21 cellular contexts compared by ENCODE assay signal in genomic region chr19:33492090-33492489, GRCh38. TPM values are rescaled to one million over a fixed set of nuclear protein-coding genes. Genes with fewer than 3 reads are reported as not detected.
DNase-seq lines count a peak whose midpoint lies in the region; ATAC-seq, FAIRE-seq and TF ChIP-seq lines count a peak whose summit lies in the region.
"Had no signal": no experiment of that assay in that cellular context is flagged by ENCODE, and none has a peak within 500 bp of the region (broad histone marks: within the 10 kb centered on the region; RNA-seq: fewer than 3 reads in every experiment).

No MANE protein-coding gene starts in this region.

- no peak for TF ChIP-seq CTCF in RWPE2 (IDR thresholded peaks at IDR 0.05; ENCODE audit: poor library complexity, severe bottlenecking)
- no peak for TF ChIP-seq CTCF in H1 (IDR thresholded peaks at IDR 0.05; ENCODE audit: control extremely low read depth in 1 of 3, insufficient read depth in 1 of 3, low read depth in 1 of 3, low read length in 3 of 3)

- WGBS in H1 (ENCODE audit: extremely low coverage in 1 of 2, insufficient coverage in 1 of 2, insufficient read length in 1 of 2, insufficient replicate concordance in 2 of 2, low coverage in 1 of 2, low lambda C conversion rate in 2 of 2, missing lambda C conversion rate in 1 of 2), 2 experiments = 87% methylated on average over 7 of the region's 7 CpGs; no CpG with 5 or more reads in 1 of the 2 experiments

- H3K79me1 ChIP-seq in H1 (ENCODE audit: low read depth, low read length) = no peaks in the 10 kb centered on the region

- POLR2A ChIA-PET in H1 (lab: Charles Lee; ENCODE audit: partially characterized antibody) = no interaction called here

- H4K20me1 ChIP-seq in H1 (replicated peaks in 1 of 2; ENCODE audit: control insufficient read depth in 1 of 2, insufficient read depth in 2 of 2, low read length in 2 of 2) = peaks cover 0 to 2% of the 10 kb centered on the region in 2 experiments
- H4K20me1 ChIP-seq: BLaER1 had no signal

- no peak overlapping the region for H2BK120ac ChIP-seq in H1 (replicated peaks; ENCODE audit: low read depth, low read length)

- no peak overlapping the region for H2BK15ac ChIP-seq in H1 (ENCODE audit: low read length)

- H4K8ac ChIP-seq in H1 (ENCODE audit: extremely low read depth, insufficient read depth, low read length) = 0 out of 2 replicates have a peak overlapping the region, but pooled peaks have one; percentile 2

- peak; percentile 29 for DNase-seq in RWPE2 (ENCODE audit: low spot score)
- DNase-seq in H1 (ENCODE audit: low read depth in 1 of 2, low spot score in 2 of 2) = no peak
- peak; percentile 55 for DNase-seq in posterior vena cava (ENCODE audit: low spot score)
- no peak for DNase-seq in SKM-1 treated with dmso at 0.1 percent for 144 hours (lab: John Stamatoyannopoulos, UW; ENCODE audit: unreplicated experiment)
- DNase-seq in GM19240 (ENCODE audit: insufficient read length, low spot score) = no peak
- no peak for DNase-seq in HuH-7 (ENCODE audit: low spot score)
- DNase-seq: 8988T; Calu3; CD8-positive, alpha-beta T cell; DMS 273 treated with DMSO at 0.1 percent for 48 hours; DMS53; H7; HFFc6 had no signal

- H3K4me2 ChIP-seq in H1 (ENCODE audit: insufficient read depth in 1 of 2, low read depth in 2 of 2, low read length in 2 of 2) = no peak overlapping the region
- H3K4me2 ChIP-seq: BLaER1, GM23338 had no signal

- no peak overlapping the region for H2BK20ac ChIP-seq in H1 (ENCODE audit: low read length)

- H3K4me3 ChIP-seq in RWPE2 (ENCODE audit: severe bottlenecking) (no peak overlapping the region), H1 (ENCODE audit: extremely low read depth in 1 of 4, insufficient read depth in 2 of 4, low read depth in 3 of 4, low read length in 4 of 4) (no peak overlapping the region)
- H3K4me3 ChIP-seq: BLaER1, GM23338 had no signal

- no peak overlapping the region for H3K4ac ChIP-seq in H1 (replicated peaks; ENCODE audit: insufficient read length, low read depth, low read length)

- no peaks in the 10 kb centered on the region for H3K79me2 ChIP-seq in H1 (ENCODE audit: control insufficient read depth in 1 of 2, insufficient read depth in 2 of 2, low read length in 2 of 2)

- no peak overlapping the region for H2AFZ ChIP-seq in H1 (ENCODE audit: low read length)
- H2AFZ ChIP-seq: GM23338 had no signal

- H3K4me1 ChIP-seq in RWPE2 (ENCODE audit: insufficient read depth, poor library complexity, severe bottlenecking) (no peaks in the 10 kb centered on the region), H1 (replicated peaks in 1 of 4; ENCODE audit: control insufficient read depth in 3 of 4, insufficient read depth in 4 of 4, low read length in 3 of 4) (no peaks in the 10 kb centered on the region; a peak in 1 of 7 replicates)
- H3K4me1 ChIP-seq: BLaER1 had no signal

- H2AK5ac ChIP-seq in H1 (ENCODE audit: low read depth, low read length) = no peak overlapping the region

- H3K56ac ChIP-seq in H1 (replicated peaks; ENCODE audit: insufficient read length, low read depth, low read length) = no peak overlapping the region

- no peaks in the 10 kb centered on the region for H3K23me2 ChIP-seq in H1 (ENCODE audit: low read depth, low read length)

- H2BK5ac ChIP-seq in H1 (ENCODE audit: low read depth, low read length) = no peak overlapping the region

- FAIRE-seq in H1 (lab: Jason Lieb, UNC) = no peak
- FAIRE-seq: G401.6, GM12891, GM19239, HTR-8/SVneo had no signal

- no peak for TF ChIP-seq RAD21 in H1 (IDR thresholded peaks at IDR 0.05 in 1 of 2, conservative IDR thresholded peaks at IDR 0.05 in 1 of 2; ENCODE audit: low read depth in 2 of 2, low read length in 2 of 2)

- no peaks in the 10 kb centered on the region for H3K27me3 ChIP-seq in RWPE2 (ENCODE audit: insufficient read depth, poor library complexity, severe bottlenecking)
- no peaks in the 10 kb centered on the region for H3K27me3 ChIP-seq in H1 (replicated peaks in 1 of 4; ENCODE audit: control insufficient read depth in 3 of 4, extremely low read depth in 1 of 4, insufficient read depth in 3 of 4, low read length in 3 of 4)
- H3K27me3 ChIP-seq: BLaER1 had no signal

- CTCF ChIA-PET in H1 (lab: Charles Lee; ENCODE audit: partially characterized antibody) = interaction anchor here (0.7 kb wide), 2 partner anchors 31 to 347 kb away, joined by 3 read pairs; no protein-coding TSS in a partner anchor

- no peak overlapping the region for H2BK12ac ChIP-seq in H1 (ENCODE audit: low read depth, low read length)

- TF ChIP-seq POLR2A in H1 (IDR thresholded peaks at IDR 0.05; ENCODE audit: control extremely low read depth in 1 of 2, low read depth in 2 of 2, low read length in 2 of 2) = no peak

- no peak overlapping the region for H3K14ac ChIP-seq in H1 (ENCODE audit: insufficient read length)

- H3K9me3 ChIP-seq in RWPE2 (ENCODE audit: severe bottlenecking) = no peaks in the 10 kb centered on the region
- H3K9me3 ChIP-seq in H1 (ENCODE audit: insufficient read depth in 2 of 2, low read depth in 1 of 2, low read length in 1 of 2) = no peaks in the 10 kb centered on the region
- H3K9me3 ChIP-seq: BLaER1 had no signal

- H4K91ac ChIP-seq in H1 (replicated peaks; ENCODE audit: insufficient read length, low read length) = no peak overlapping the region

- ATAC-seq in RWPE2 (ENCODE audit: low read depth) = no peak
- ATAC-seq in HG02870 (IDR thresholded peaks at IDR 0.05; ENCODE audit: unreplicated experiment) = no peak
- ATAC-seq: CD8-positive, alpha-beta T cell; GM23338; HCT116 had no signal

- TF ChIP-seq EP300 in H1 (IDR thresholded peaks at IDR 0.05; ENCODE audit: borderline replicate concordance in 1 of 2, low read depth in 2 of 2, low read length in 2 of 2) = no peak

- no peak overlapping the region for H3K27ac ChIP-seq in RWPE2 (ENCODE audit: poor library complexity, severe bottlenecking)
- no peak overlapping the region for H3K27ac ChIP-seq in H1 (ENCODE audit: low read depth, low read length)
- H3K27ac ChIP-seq: BLaER1 had no signal

- intact Hi-C loops in posterior vena cava (cut with DNase I) = no loop called here

- H3K36me3 ChIP-seq in RWPE2 (ENCODE audit: low read depth) (no peaks in the 10 kb centered on the region), H1 (ENCODE audit: control insufficient read depth in 2 of 4, insufficient read depth in 4 of 4, low read length in 3 of 4) (no peaks in the 10 kb centered on the region; a peak in 1 of 8 replicates)
- H3K36me3 ChIP-seq: BLaER1 had no signal

- H3K18ac ChIP-seq in H1 (ENCODE audit: extremely low read depth, low read length) = no peak overlapping the region

- no peak overlapping the region for H3K23ac ChIP-seq in H1 (ENCODE audit: insufficient read length)

- no peak overlapping the region for H4K5ac ChIP-seq in H1 (ENCODE audit: insufficient read length, low read depth, low read length)

- H3K9ac ChIP-seq in H1 (replicated peaks in 1 of 4; ENCODE audit: extremely low read depth in 1 of 4, low read depth in 3 of 4, low read length in 3 of 4) = no peak overlapping the region
- H3K9ac ChIP-seq: BLaER1 had no signal

TF ChIP-seq in H1, 55 proteins besides CTCF, POLR2A, EP300 and RAD21:
- TF ChIP-seq SUZ12 (IDR thresholded peaks at IDR 0.05; ENCODE audit: low read length) = no peak
- no peak for TF ChIP-seq BACH1 (IDR thresholded peaks at IDR 0.05; ENCODE audit: low read length)
- no peak for TF ChIP-seq POU5F1 (IDR thresholded peaks at IDR 0.05; ENCODE audit: low read depth, low read length)
- no peak for TF ChIP-seq SAP30 (IDR thresholded peaks at IDR 0.05; ENCODE audit: insufficient read depth, insufficient replicate concordance, low read length)
- no peak for TF ChIP-seq CTBP2 (IDR thresholded peaks at IDR 0.05; ENCODE audit: borderline replicate concordance, insufficient read depth, insufficient read length, low read length)
- no peak for TF ChIP-seq SIN3A (conservative IDR thresholded peaks at IDR 0.05 in 1 of 2, IDR thresholded peaks at IDR 0.05 in 1 of 2; ENCODE audit: low read depth in 1 of 2, low read length in 2 of 2)
- TF ChIP-seq USF2 (IDR thresholded peaks at IDR 0.05; ENCODE audit: low read length) = no peak

RNA-seq across cellular contexts. Expression of gene PEPD, which starts 29.5 kb away (rescaled TPM):
- 84.1 and 86.4 TPM in 2 replicates for total RNA-seq in H1 (2021; fragmentation: NEBNext Ultra II Directional; extraction: Animal tissue kit (Norgen Biotek cat#: 25700))
- 178 and 195 TPM in 2 replicates for polyA plus RNA-seq in H1 (2011; rRNA removed)
- polyA plus RNA-seq in H1 (2011; cell fraction: cytosol; rRNA removed) = 144 TPM
- 128 TPM for polyA plus RNA-seq in H1 (2011; cell fraction: nucleus; rRNA removed)
- 82.7 to 110 TPM (median 107 TPM) in 4 replicates for polyA plus RNA-seq in H1 (2012, experiment 1 of 2)
- polyA plus RNA-seq in H1 (2012, experiment 2 of 2) = 153 TPM
- polyA plus RNA-seq in H1 (2013, experiment 1 of 2) = 63.2 TPM
- 57.0 TPM for polyA plus RNA-seq in H1 (2013, experiment 2 of 2)
- 84.8 and 107 TPM in 2 replicates for polyA minus RNA-seq in H1 (2011; rRNA and poly(A)+ RNA removed)
- polyA minus RNA-seq in H1 (2011; cell fraction: cytosol; rRNA and poly(A)+ RNA removed) = 51.7 TPM
- polyA minus RNA-seq in H1 (2011; cell fraction: nucleus; rRNA and poly(A)+ RNA removed) = 37.1 TPM
- 10 to 100 TPM; 63.5 to 70.6 TPM for total RNA-seq in posterior vena cava

Comparison
In these comparisons a context has a peak if more than half of its experiments do, and no peak if none do; other contexts are left out.
1. DNase-seq: peak in RWPE2 (single experiment) and posterior vena cava (single experiment); none in H1 (0 of 2), SKM-1 treated with dmso at 0.1 percent for 144 hours (single experiment), GM19240 (single experiment) and HuH-7 (single experiment).